11 cellular contexts compared by ENCODE assay signal in the genomic region with DNA sequence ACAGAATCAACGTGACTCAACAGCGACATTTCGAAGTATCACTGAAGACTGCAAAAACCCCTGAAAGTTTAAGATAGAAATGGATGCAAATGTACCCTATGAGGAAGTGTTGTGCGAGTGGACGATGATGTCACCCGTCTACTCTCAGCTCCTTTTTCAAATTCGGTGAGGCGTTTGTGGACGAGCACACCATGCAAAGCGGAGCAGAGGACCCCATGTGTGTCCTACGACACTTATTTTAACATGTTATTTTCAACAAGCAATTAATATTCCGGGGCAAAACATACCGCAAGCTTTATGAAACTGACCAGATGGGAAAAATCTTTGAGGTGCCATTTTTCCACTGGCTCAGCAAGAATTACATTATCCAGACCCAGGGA. TPM values are rescaled to one million over a fixed set of nuclear protein-coding genes. Genes with fewer than 3 reads are reported as not detected.
DNase-seq lines count a peak whose midpoint lies in the region; ATAC-seq, FAIRE-seq and TF ChIP-seq lines count a peak whose summit lies in the region.
"Had no signal": no experiment of that assay in that cellular context is flagged by ENCODE, and none has a peak within 500 bp of the region (broad histone marks: within the 10 kb centered on the region; RNA-seq: fewer than 3 reads in every experiment).

No MANE protein-coding gene starts in this region.

- H3K4me2 ChIP-seq in astrocyte (ENCODE audit: low read length) (peak overlapping the region; percentile 89), smooth muscle cell (peak overlapping the region; percentile 93)

- ATAC-seq in GM18519 (IDR thresholded peaks at IDR 0.05; ENCODE audit: low FRiP score, unreplicated experiment): no peak
- ATAC-seq in GM19467 (IDR thresholded peaks at IDR 0.05; ENCODE audit: unreplicated experiment): no peak

- H3K79me2 ChIP-seq in astrocyte (ENCODE audit: insufficient read depth, low read length): peaks cover 71% of the 10 kb centered on the region
- peaks cover 68% of the 10 kb centered on the region for H3K79me2 ChIP-seq in smooth muscle cell (ENCODE audit: low read depth)

- peak overlapping the region; percentile 94 for H3K4me3 Mint-ChIP-seq in astrocyte (ENCODE audit: unreplicated experiment)

- H3K4me1 Mint-ChIP-seq in astrocyte (ENCODE audit: low read depth, unreplicated experiment): peaks cover 29% of the 10 kb centered on the region

- H3K9me3 Mint-ChIP-seq in astrocyte (ENCODE audit: unreplicated experiment): no peaks in the 10 kb centered on the region

- no peaks in the 10 kb centered on the region; the same call in 1 of the 2 replicates for H3K36me3 ChIP-seq in HUES6 (ENCODE audit: control insufficient read depth, insufficient read depth, low read length)
- H3K36me3 ChIP-seq in astrocyte (ENCODE audit: insufficient read depth, low read length): no peaks in the 10 kb centered on the region
- no peaks in the 10 kb centered on the region for H3K36me3 ChIP-seq in smooth muscle cell (ENCODE audit: low read depth)

- FAIRE-seq in astrocyte (lab: Jason Lieb, UNC) (peak; percentile 49), frontal cortex (lab: Jason Lieb, UNC) (no peak)
- FAIRE-seq: small intestine had no signal

- TF ChIP-seq CTCF in astrocyte (IDR thresholded peaks at IDR 0.05; ENCODE audit: insufficient read depth, low read depth, low read length) (no peak), smooth muscle cell (IDR thresholded peaks at IDR 0.05; ENCODE audit: borderline replicate concordance, insufficient read depth, poor library complexity, severe bottlenecking) (no peak)

- 46% methylated on average over 13 of the region's 13 CpGs for WGBS in smooth muscle cell (ENCODE audit: low lambda C conversion rate)

- H3K27me3 ChIP-seq in HUES6 (ENCODE audit: control insufficient read depth, insufficient read depth, low read length) (peaks cover 24% of the 10 kb centered on the region), astrocyte (ENCODE audit: insufficient read depth, low read length) (no peaks in the 10 kb centered on the region), smooth muscle cell (ENCODE audit: low read depth) (no peaks in the 10 kb centered on the region)

- H3K27me3 Mint-ChIP-seq in astrocyte (ENCODE audit: low read depth, unreplicated experiment): peaks cover 13% of the 10 kb centered on the region

- DNase-seq in astrocyte (ENCODE audit: low read depth): no peak
- no peak for DNase-seq in smooth muscle cell (lab: John Stamatoyannopoulos, UW; ENCODE audit: unreplicated experiment)
- no peak for DNase-seq in UCSD-AML1 (lab: John Stamatoyannopoulos, UW; ENCODE audit: unreplicated experiment)
- no peak for DNase-seq in frontal cortex (ENCODE audit: low spot score in 2 of 2)
- DNase-seq: NCI-H1105, small intestine, T-helper 9 cell had no signal

- H3K36me3 Mint-ChIP-seq in astrocyte (ENCODE audit: low read depth, unreplicated experiment): peaks cover 19% of the 10 kb centered on the region

- H2AFZ ChIP-seq in astrocyte (ENCODE audit: low read depth, low read length) (no peak overlapping the region), smooth muscle cell (ENCODE audit: low read depth) (no peak overlapping the region)

- H3K9me3 ChIP-seq in HUES6 (ENCODE audit: control insufficient read depth, insufficient read depth, low read depth, low read length) (no peaks in the 10 kb centered on the region), astrocyte (ENCODE audit: insufficient read depth, low read depth, low read length) (no peaks in the 10 kb centered on the region), iPS-18c (ENCODE audit: control insufficient read depth, insufficient read depth, low read length) (no peaks in the 10 kb centered on the region), smooth muscle cell (replicated peaks; ENCODE audit: low read depth) (no peaks in the 10 kb centered on the region)

- H4K20me1 ChIP-seq in astrocyte (ENCODE audit: insufficient read depth, low read length): peaks cover 28% of the 10 kb centered on the region
- H4K20me1 ChIP-seq in smooth muscle cell (ENCODE audit: low read depth): peaks cover 58% of the 10 kb centered on the region

- H3K4me1 ChIP-seq in HUES6 (ENCODE audit: control insufficient read depth, insufficient read depth, low read length) (peaks cover 33% of the 10 kb centered on the region), astrocyte (ENCODE audit: insufficient read depth, low read length) (peaks cover 58% of the 10 kb centered on the region), smooth muscle cell (ENCODE audit: low read depth) (peaks cover 21% of the 10 kb centered on the region)

- H3F3A ChIP-seq in smooth muscle cell (ENCODE audit: low read depth): peaks cover 19% of the 10 kb centered on the region

- H3K27ac ChIP-seq in HUES6 (ENCODE audit: low read depth, low read length) (peak overlapping the region; percentile 92; the same call in 1 of the 2 replicates), astrocyte (ENCODE audit: low read depth, low read length) (peak overlapping the region; percentile 97), smooth muscle cell (ENCODE audit: low read depth) (peak overlapping the region; percentile 96)

- H3K27ac Mint-ChIP-seq in astrocyte (ENCODE audit: unreplicated experiment): peak overlapping the region; percentile 93

- H3K9ac ChIP-seq in HUES6 (ENCODE audit: low read length) (peak overlapping the region; percentile 84), astrocyte (ENCODE audit: low read length) (peak overlapping the region; percentile 97), smooth muscle cell (ENCODE audit: low read depth) (peak overlapping the region; percentile 90)

- H3K4me3 ChIP-seq in HUES6 (ENCODE audit: low read depth, low read length) (peak overlapping the region; percentile 96), astrocyte (ENCODE audit: insufficient read depth, low read depth, low read length) (peak overlapping the region; percentile 80), iPS-18c (ENCODE audit: insufficient read depth, low read depth, low read length) (peak overlapping the region; percentile 80; the same call in 1 of the 2 replicates), smooth muscle cell (peak overlapping the region; percentile 95)

RNA-seq across cellular contexts. Expression of gene PXDN, which starts 2.0 kb away (rescaled TPM):
- total RNA-seq in astrocyte (417 and 467 TPM in 2 replicates), smooth muscle cell (328 and 334 TPM in 2 replicates), frontal cortex (21.6 TPM)
- 253 and 333 TPM in 2 replicates for polyA plus RNA-seq in smooth muscle cell

Comparison
In these comparisons a context has a peak if more than half of its experiments do, and no peak if none do; other contexts are left out.
1. RNA of gene PXDN, which starts 2.0 kb away (total RNA-seq): 417 to 467 TPM in astrocyte and 328 to 334 TPM in smooth muscle cell; 21.6 TPM in frontal cortex (single experiment); every median in the first group is over 10 times any median in the second.
2. Peak in every context shown above with its lines, with median percentiles within 50 percentile points of each other: H3K27ac ChIP-seq, H3K4me3 ChIP-seq and H3K9ac ChIP-seq.